ENCODE assay signal across 9 cellular contexts in the genomic region with DNA sequence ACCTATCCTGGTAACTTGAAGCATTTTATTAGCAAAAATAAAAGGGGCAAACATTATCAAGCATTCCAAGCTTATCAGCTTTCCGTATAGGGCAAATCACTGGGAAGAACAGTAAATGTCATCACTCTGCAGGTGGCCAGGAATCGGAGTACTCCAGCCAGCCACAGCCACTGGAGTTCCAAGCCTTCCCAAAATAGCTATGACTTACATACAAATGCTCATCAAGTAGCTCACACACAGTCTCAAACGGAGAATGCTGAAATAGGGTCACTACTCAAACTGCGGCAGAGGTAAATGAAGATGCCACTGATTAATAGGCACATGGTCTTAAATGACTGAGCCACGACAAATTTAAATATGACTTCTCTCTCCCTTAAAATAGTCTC. TPM values are rescaled to one million over a fixed set of nuclear protein-coding genes. Genes with fewer than 3 reads are reported as not detected.
DNase-seq lines count a peak whose midpoint lies in the region; ATAC-seq, FAIRE-seq and TF ChIP-seq lines count a peak whose summit lies in the region.
"Had no signal": no experiment of that assay in that cellular context is flagged by ENCODE, and none has a peak within 500 bp of the region (broad histone marks: within the 10 kb centered on the region; RNA-seq: fewer than 3 reads in every experiment).

No MANE protein-coding gene starts in this region.

- dilution Hi-C loops in keratinocyte (cut with MboI; ENCODE audit: extremely low pct_ligation_motif_present, low sequenced_read_pairs): no loop called here

- no peak overlapping the region for H3K9ac ChIP-seq in keratinocyte (ENCODE audit: control insufficient read depth, extremely low read depth, insufficient read depth, low read length)

- no peaks in the 10 kb centered on the region for H3K9me1 ChIP-seq in keratinocyte (ENCODE audit: control insufficient read depth, extremely low read depth, insufficient read depth, low read length)

- H3K27me3 ChIP-seq in ACC112 (ENCODE audit: insufficient read depth, low read length) (no peaks in the 10 kb centered on the region), keratinocyte (ENCODE audit: control insufficient read depth, extremely low read depth, insufficient read depth, low read length) (no peaks in the 10 kb centered on the region), lower lobe of right lung (ENCODE audit: low read depth) (no peaks in the 10 kb centered on the region)

- H4K20me1 ChIP-seq in keratinocyte (ENCODE audit: control insufficient read depth, extremely low read depth, insufficient read depth, low read length): no peaks in the 10 kb centered on the region

- peaks cover 3% of the 10 kb centered on the region; the same call in 1 of the 2 replicates for H3K27me3 Mint-ChIP-seq in HFFc6 (ENCODE audit: insufficient read depth)
- H3K27me3 Mint-ChIP-seq in brain: no peaks in the 10 kb centered on the region

- H3K4me3 ChIP-seq in ACC112 (ENCODE audit: low read depth, low read length): peak overlapping the region; percentile 52
- H3K4me3 ChIP-seq in keratinocyte (ENCODE audit: control insufficient read depth in 2 of 3, extremely low read depth in 1 of 3, insufficient read depth in 2 of 3, low read depth in 1 of 3, low read length in 3 of 3): no peak overlapping the region
- no peak overlapping the region for H3K4me3 ChIP-seq in lower lobe of right lung
- H3K4me3 ChIP-seq: mucosa of descending colon had no signal

- intact Hi-C loops in lower lobe of right lung (cut with DNase I): no loop called here

- no peak for ATAC-seq in lower lobe of right lung
- ATAC-seq: mucosa of descending colon had no signal

- no peaks in the 10 kb centered on the region for H3K9me3 Mint-ChIP-seq in HFFc6
- H3K9me3 Mint-ChIP-seq in brain: peaks cover 0 to 9% (median 2%) of the 10 kb centered on the region in 5 experiments

- H3K36me3 ChIP-seq in ACC112 (ENCODE audit: insufficient read depth, low read length): no peaks in the 10 kb centered on the region
- H3K36me3 ChIP-seq in keratinocyte (ENCODE audit: control insufficient read depth in 2 of 2, extremely low read depth in 1 of 2, insufficient read depth in 2 of 2, low read length in 2 of 2): peaks cover 0 to 1% of the 10 kb centered on the region in 2 experiments
- no peaks in the 10 kb centered on the region for H3K36me3 ChIP-seq in lower lobe of right lung

- H3K4me1 ChIP-seq in ACC112 (ENCODE audit: control insufficient read depth, insufficient read depth, low read length, unreplicated experiment) (peaks cover 23% of the 10 kb centered on the region), keratinocyte (ENCODE audit: control insufficient read depth, extremely low read depth, insufficient read depth, low read length) (peaks cover 10% of the 10 kb centered on the region), lower lobe of right lung (peaks cover 31% of the 10 kb centered on the region)

- peak overlapping the region; percentile 48 for H3K4me2 ChIP-seq in keratinocyte (ENCODE audit: control insufficient read depth, extremely low read depth, insufficient read depth, low read depth, low read length)

- DNase-seq in HFFc6 (no peak), keratinocyte (ENCODE audit: low read depth, low spot score) (no peak), mesenteric fat pad (ENCODE audit: low spot score) (no peak), NCI-H345 (lab: John Stamatoyannopoulos, UW) (no peak), lower lobe of right lung (no peak), KG1 (lab: John Stamatoyannopoulos, UW) (no peak)
- DNase-seq: mucosa of descending colon had no signal

- peak overlapping the region; percentile 85 for H3K4me3 Mint-ChIP-seq in HFFc6
- peak overlapping the region; percentile 88 to 96 (median 91) for H3K4me3 Mint-ChIP-seq in brain

- no peak for FAIRE-seq in keratinocyte (lab: Jason Lieb, UNC)

- no peak overlapping the region for H3K27ac Mint-ChIP-seq in HFFc6
- peak overlapping the region in 3 of 5 experiments; percentile 40 to 90 (median 77) for H3K27ac Mint-ChIP-seq in brain

- H2AFZ ChIP-seq in ACC112 (ENCODE audit: low read length, unreplicated experiment): no peak overlapping the region
- H2AFZ ChIP-seq in keratinocyte (ENCODE audit: control insufficient read depth, low read length): no peak overlapping the region

- H3K4me1 Mint-ChIP-seq in HFFc6 (ENCODE audit: low read depth) (peaks cover 27% of the 10 kb centered on the region), brain (peaks cover 61% of the 10 kb centered on the region)

- no peaks in the 10 kb centered on the region for H3K9me3 ChIP-seq in keratinocyte (ENCODE audit: control insufficient read depth, low read depth, low read length)
- H3K9me3 ChIP-seq in lower lobe of right lung: no peaks in the 10 kb centered on the region
- H3K9me3 ChIP-seq: mucosa of descending colon had no signal

- H3K36me3 Mint-ChIP-seq in HFFc6 (ENCODE audit: low read depth): peaks cover 5% of the 10 kb centered on the region; the same call in 1 of the 2 replicates
- H3K36me3 Mint-ChIP-seq in brain: peaks cover 15% of the 10 kb centered on the region

- H3K27ac ChIP-seq in ACC112 (ENCODE audit: low read depth, low read length) (no peak overlapping the region), keratinocyte (ENCODE audit: control insufficient read depth, insufficient read depth, low read length) (no peak overlapping the region), lower lobe of right lung (no peak overlapping the region)

- H3K79me2 ChIP-seq in ACC112 (ENCODE audit: control insufficient read depth, insufficient read depth, low read length, unreplicated experiment) (peaks cover 18% of the 10 kb centered on the region), keratinocyte (ENCODE audit: control insufficient read depth, insufficient read depth, low read length) (peaks cover 10% of the 10 kb centered on the region)

- TF ChIP-seq CTCF in HFFc6 (IDR thresholded peaks at IDR 0.05) (no peak), brain (conservative IDR thresholded peaks at IDR 0.05) (no peak), keratinocyte (optimal IDR thresholded peaks at IDR 0.05 in 1 of 3, IDR thresholded peaks at IDR 0.05 in 1 of 3, conservative IDR thresholded peaks at IDR 0.05 in 1 of 3; ENCODE audit: extremely low read depth in 1 of 3, insufficient read depth in 2 of 3, low read length in 3 of 3) (no peak), lower lobe of right lung (IDR thresholded peaks at IDR 0.05) (no peak)

RNA-seq across cellular contexts. Expression of a gene that starts 2.1 kb away (rescaled TPM):
- 10 to 100 TPM; 15.4 to 21.5 (median 17.8) TPM for total RNA-seq in HFFc6 (2021; fragmentation: NEBNext Ultra II Directional; extraction: Animal tissue kit (Norgen Biotek cat#: 25700))
- polyA plus RNA-seq in brain (ENCODE audit: insufficient read depth, low read depth, low replicate concordance) (13.3 TPM), keratinocyte (24.1 to 37.4 TPM (median 31.0 TPM) in 3 replicates)
- polyA plus RNA-seq in keratinocyte (2011; ENCODE audit: low read depth): 10.6 TPM
- 19.8 and 32.7 TPM in 2 replicates for polyA plus RNA-seq in keratinocyte (2011; cell fraction: cytosol; rRNA removed)
- 33.8 and 35.6 TPM in 2 replicates for polyA plus RNA-seq in keratinocyte (2011; cell fraction: nucleus; rRNA removed)
- 7.7 and 15.3 TPM in 2 replicates for polyA plus RNA-seq in keratinocyte (2012; ENCODE audit: low replicate concordance)
- polyA minus RNA-seq in keratinocyte: 20.6 to 55.6 TPM (median 25.3 TPM) in 3 replicates
- polyA minus RNA-seq in keratinocyte (2011; cell fraction: cytosol; rRNA and poly(A)+ RNA removed): 19.0 TPM
- 13.9 and 29.7 TPM in 2 replicates for polyA minus RNA-seq in keratinocyte (2011; cell fraction: nucleus; rRNA and poly(A)+ RNA removed)
- total RNA-seq in mesenteric fat pad (10.1 TPM), lower lobe of right lung (28.0 TPM)

RNA-seq across cellular contexts. Expression of a gene that starts 31.4 kb away (rescaled TPM):
- not detected for total RNA-seq in HFFc6 (2021; fragmentation: NEBNext Ultra II Directional; extraction: Animal tissue kit (Norgen Biotek cat#: 25700))
- polyA plus RNA-seq in brain (ENCODE audit: insufficient read depth, low read depth, low replicate concordance) (0.20 TPM), keratinocyte (not detected in 3 replicates)
- polyA plus RNA-seq in keratinocyte (2011; ENCODE audit: low read depth): not detected
- not detected in 2 replicates for polyA plus RNA-seq in keratinocyte (2011; cell fraction: cytosol; rRNA removed)
- not detected in 2 replicates for polyA plus RNA-seq in keratinocyte (2011; cell fraction: nucleus; rRNA removed)
- polyA plus RNA-seq in keratinocyte (2012; ENCODE audit: low replicate concordance): not detected in 2 replicates
- not detected in 3 replicates for polyA minus RNA-seq in keratinocyte
- not detected for polyA minus RNA-seq in keratinocyte (2011; cell fraction: cytosol; rRNA and poly(A)+ RNA removed)
- not detected in 2 replicates for polyA minus RNA-seq in keratinocyte (2011; cell fraction: nucleus; rRNA and poly(A)+ RNA removed)
- total RNA-seq in mesenteric fat pad (not detected), lower lobe of right lung (not detected)
- total RNA-seq: mucosa of descending colon had no signal
